In the genomic region with DNA sequence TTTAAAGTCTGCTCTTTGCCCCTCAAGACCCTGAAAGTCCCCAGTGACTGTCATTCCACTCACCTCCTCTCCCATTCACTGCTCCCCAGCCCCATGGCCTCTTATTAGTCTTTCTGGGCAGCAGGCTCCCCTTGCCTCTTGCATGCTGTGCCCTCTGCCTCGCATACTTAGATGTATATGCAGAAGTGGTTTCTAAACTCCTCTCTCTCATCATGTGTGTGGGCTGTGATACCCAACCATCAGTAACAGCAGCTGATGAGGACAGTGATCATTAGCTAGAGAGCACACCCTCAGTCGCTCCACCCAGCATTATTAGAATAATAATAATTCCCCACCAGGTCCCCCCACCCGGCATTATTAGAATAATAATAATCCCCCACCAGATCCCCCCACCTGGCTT, we compare ENCODE assay signal across 1 cellular context.
TF ChIP-seq lines count a peak whose summit lies in the region.

No MANE protein-coding gene starts in this region.

TF ChIP-seq in IMR-90, 13 proteins besides CTCF, POLR2A, EP300 and RAD21:
- TF ChIP-seq RCOR1 (IDR thresholded peaks at IDR 0.05; ENCODE audit: insufficient replicate concordance, low read length) (no peak), BHLHE40 (IDR thresholded peaks at IDR 0.05; ENCODE audit: low read depth, low read length) (no peak), RFX5 (IDR thresholded peaks at IDR 0.05; ENCODE audit: low read depth, low read length) (no peak), SMC3 (IDR thresholded peaks at IDR 0.05; ENCODE audit: low read depth, low read length) (no peak), MAFK (IDR thresholded peaks at IDR 0.05; ENCODE audit: low read depth, low read length) (no peak), CEBPB (IDR thresholded peaks at IDR 0.05; ENCODE audit: low read depth, low read length) (no peak), MAZ (IDR thresholded peaks at IDR 0.05; ENCODE audit: borderline replicate concordance, low read depth, low read length) (no peak)
- TF ChIP-seq, protein P1, sequence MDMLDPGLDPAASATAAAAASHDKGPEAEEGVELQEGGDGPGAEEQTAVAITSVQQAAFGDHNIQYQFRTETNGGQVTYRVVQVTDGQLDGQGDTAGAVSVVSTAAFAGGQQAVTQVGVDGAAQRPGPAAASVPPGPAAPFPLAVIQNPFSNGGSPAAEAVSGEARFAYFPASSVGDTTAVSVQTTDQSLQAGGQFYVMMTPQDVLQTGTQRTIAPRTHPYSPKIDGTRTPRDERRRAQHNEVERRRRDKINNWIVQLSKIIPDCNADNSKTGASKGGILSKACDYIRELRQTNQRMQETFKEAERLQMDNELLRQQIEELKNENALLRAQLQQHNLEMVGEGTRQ (IDR thresholded peaks at IDR 0.05; ENCODE audit: low read depth, low read length), result no peak
- TF ChIP-seq, protein P2, sequence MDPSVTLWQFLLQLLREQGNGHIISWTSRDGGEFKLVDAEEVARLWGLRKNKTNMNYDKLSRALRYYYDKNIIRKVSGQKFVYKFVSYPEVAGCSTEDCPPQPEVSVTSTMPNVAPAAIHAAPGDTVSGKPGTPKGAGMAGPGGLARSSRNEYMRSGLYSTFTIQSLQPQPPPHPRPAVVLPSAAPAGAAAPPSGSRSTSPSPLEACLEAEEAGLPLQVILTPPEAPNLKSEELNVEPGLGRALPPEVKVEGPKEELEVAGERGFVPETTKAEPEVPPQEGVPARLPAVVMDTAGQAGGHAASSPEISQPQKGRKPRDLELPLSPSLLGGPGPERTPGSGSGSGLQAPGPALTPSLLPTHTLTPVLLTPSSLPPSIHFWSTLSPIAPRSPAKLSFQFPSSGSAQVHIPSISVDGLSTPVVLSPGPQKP (IDR thresholded peaks at IDR 0.05; ENCODE audit: borderline replicate concordance, low read depth, low read length), result no peak
